ENCODE assay signal across 14 cellular contexts in the genomic region with DNA sequence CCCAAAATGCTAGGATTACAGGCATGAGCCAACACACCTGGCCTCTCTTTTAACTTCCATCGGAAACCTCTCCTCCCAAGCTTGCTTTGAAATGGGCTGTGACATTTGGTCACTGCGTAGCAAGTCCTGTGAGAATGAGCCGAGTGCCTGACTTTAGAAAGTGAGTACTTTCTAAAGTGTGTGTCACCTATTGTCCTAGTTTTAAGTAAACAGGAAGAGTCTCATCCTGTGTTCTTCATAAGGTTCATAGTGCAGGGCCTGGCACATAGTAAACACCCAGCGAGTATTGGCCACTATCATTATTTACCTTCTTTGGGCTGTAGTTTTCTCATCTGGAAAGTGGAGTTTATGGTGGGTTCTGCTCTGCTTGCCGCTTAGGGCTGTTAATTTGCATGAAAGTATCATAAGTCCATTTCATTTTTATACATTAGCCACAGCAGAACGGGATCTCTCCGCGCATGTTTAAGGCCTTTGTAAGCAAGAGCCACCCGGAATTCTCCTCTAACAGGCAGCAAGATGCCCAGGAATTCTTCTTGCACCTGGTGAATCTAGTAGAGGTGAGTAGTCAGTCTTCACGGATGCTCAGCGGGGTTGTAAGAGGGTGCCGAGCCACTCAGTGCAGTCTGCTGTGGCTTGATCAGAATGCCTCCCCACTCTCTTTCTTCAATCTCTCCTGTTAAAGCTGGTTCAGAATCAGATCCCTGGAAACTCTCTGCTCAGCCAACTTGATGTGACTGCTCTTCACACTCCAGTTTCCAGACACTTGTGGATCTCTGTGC.
"Had no signal": no experiment of that assay in that cellular context is flagged by ENCODE, and none has a peak within 500 bp of the region (broad histone marks: within the 10 kb centered on the region; RNA-seq: fewer than 3 reads in every experiment).

No MANE protein-coding gene starts in this region.

- H3K4me1 Mint-ChIP-seq: activated naive CD4-positive, alpha-beta T cell treated with anti-CD3 and anti-CD28 coated beads, Interleukin-2, amount 50 U/mL, for 24 hours; stimulated activated naive B cell treated with anti-CD40 and anti-IgM and Interleukin-4, amounts not matched to agents 10 μg/mL and 1 μg/mL and 100 μg/mL, for 72 hours had no signal

- H3K4me3 ChIP-seq: adrenal gland, lung, tibial nerve, uterus had no signal

- H3K9me3 Mint-ChIP-seq: activated naive CD4-positive, alpha-beta T cell treated with anti-CD3 and anti-CD28 coated beads, Interleukin-2, amount 50 U/mL, for 24 hours; naive thymus-derived CD4-positive, alpha-beta T cell; stimulated activated naive B cell treated with anti-CD40 and anti-IgM and Interleukin-4, amounts not matched to agents 10 μg/mL and 1 μg/mL and 100 μg/mL, for 72 hours; T-helper 2 cell treated with Interferon-gamma antibody and Interleukin-4, amounts not matched to agents 5 μg/mL and 100 μg/mL, for 36 hours had no signal

- H3K4me3 Mint-ChIP-seq: activated naive CD4-positive, alpha-beta T cell treated with anti-CD3 and anti-CD28 coated beads, Interleukin-2, amount 50 U/mL, for 24 hours; naive thymus-derived CD4-positive, alpha-beta T cell; stimulated activated naive B cell treated with anti-CD40 and anti-IgM and Interleukin-4, amounts not matched to agents 10 μg/mL and 1 μg/mL and 100 μg/mL, for 72 hours; T-helper 2 cell treated with Interferon-gamma antibody and Interleukin-4, amounts not matched to agents 5 μg/mL and 100 μg/mL, for 36 hours had no signal

- ATAC-seq: activated CD4-positive, CD25-positive, alpha-beta regulatory T cell treated with anti-CD3 and anti-CD28 coated beads, Interleukin-2, amount 50 U/mL, for 24 hours; naive thymus-derived CD4-positive, alpha-beta T cell; stimulated activated naive B cell treated with anti-CD40 and anti-IgM and Interleukin-4, amounts not matched to agents 10 μg/mL and 1 μg/mL and 100 μg/mL, for 72 hours had no signal

- H3K27ac Mint-ChIP-seq: activated naive CD4-positive, alpha-beta T cell treated with anti-CD3 and anti-CD28 coated beads, Interleukin-2, amount 50 U/mL, for 24 hours; naive thymus-derived CD4-positive, alpha-beta T cell; T-helper 2 cell treated with Interferon-gamma antibody and Interleukin-4, amounts not matched to agents 5 μg/mL and 100 μg/mL, for 36 hours had no signal

- DNase-seq: activated T-cell treated with anti-CD3 and anti-CD28 coated beads, Interleukin-2, amount 50 U/mL, for 1 hour; adrenal gland; foreskin melanocyte; head of caudate nucleus; naive thymus-derived CD4-positive, alpha-beta T cell; retina; stimulated activated naive B cell treated with anti-CD40 and anti-IgM and Interleukin-4, amounts not matched to agents 10 μg/mL and 1 μg/mL and 100 μg/mL, for 72 hours; substantia nigra; uterus had no signal
